12 cellular contexts compared by ENCODE assay signal in the genomic region with DNA sequence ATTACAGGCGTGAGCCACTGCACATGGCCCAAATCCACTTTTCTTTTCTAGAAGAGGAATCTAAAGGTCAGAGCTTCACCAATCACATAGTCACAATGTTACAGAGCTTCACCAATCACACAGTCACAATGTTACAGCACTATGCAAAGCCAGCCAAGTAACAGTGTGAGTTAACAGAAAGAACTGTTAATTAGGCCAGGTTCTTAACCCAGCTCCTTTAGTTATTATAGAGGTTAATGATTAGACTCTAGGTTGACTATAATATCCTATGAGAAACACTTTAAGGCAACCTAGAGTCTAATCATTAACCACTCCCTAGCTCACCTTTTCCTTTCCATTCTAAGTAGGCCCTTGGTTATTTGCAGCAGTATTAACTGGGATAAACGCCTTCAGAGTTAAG. TPM values are rescaled to one million over a fixed set of nuclear protein-coding genes. Genes with fewer than 3 reads are reported as not detected.
DNase-seq lines count a peak whose midpoint lies in the region; ATAC-seq and FAIRE-seq lines count a peak whose summit lies in the region.
"Had no signal": no experiment of that assay in that cellular context is flagged by ENCODE, and none has a peak within 500 bp of the region (broad histone marks: within the 10 kb centered on the region; RNA-seq: fewer than 3 reads in every experiment).

No MANE protein-coding gene starts in this region.

- peaks cover 22% of the 10 kb centered on the region for H3K4me1 ChIP-seq in GM23248 (ENCODE audit: insufficient read depth)

- H3F3A ChIP-seq in GM23248 (ENCODE audit: insufficient read depth), result peaks cover 18% of the 10 kb centered on the region

- no peak overlapping the region for H3K4me3 Mint-ChIP-seq in memory B cell
- no peak overlapping the region for H3K4me3 Mint-ChIP-seq in stimulated activated naive CD8-positive, alpha-beta T cell treated with anti-CD3 and anti-CD28 coated beads, Interleukin-15, amount 100 ng/mL, for 72 hours
- H3K4me3 Mint-ChIP-seq in activated CD4-positive, alpha-beta T cell treated with anti-CD3 and anti-CD28 coated beads, Interleukin-2, amount 10 ng/mL, durations not matched to agents 24 days and 14 days, result no peak overlapping the region

- DNase-seq in RCC 7860 (ENCODE audit: low spot score) (peak; percentile 41), memory B cell (ENCODE audit: low spot score in 2 of 2) (no peak), GM23248 (no peak), SKM-1 treated with dmso at 0.1 percent for 144 hours (lab: John Stamatoyannopoulos, UW; ENCODE audit: unreplicated experiment) (no peak)
- DNase-seq in stimulated activated naive CD8-positive, alpha-beta T cell treated with anti-CD3 and anti-CD28 coated beads, Interleukin-15, amount 100 ng/mL, for 72 hours, result no peak
- DNase-seq in activated CD4-positive, alpha-beta T cell treated with anti-CD3 and anti-CD28 coated beads, Interleukin-2, amount 10 ng/mL, durations not matched to agents 24 days and 14 days, result no peak
- DNase-seq: activated naive CD4-positive, alpha-beta T cell; C1 segment of cervical spinal cord; NCI-H187; occipital lobe had no signal

- H3K36me3 ChIP-seq in GM23248 (ENCODE audit: low read depth), result peaks cover 37% of the 10 kb centered on the region

- FAIRE-seq in RCC 7860 (lab: Jason Lieb, UNC), result peak; percentile 83

- 100% methylated on average over 2 of the region's 2 CpGs for WGBS in GM23248 (ENCODE audit: low coverage in 1 of 2, low lambda C conversion rate in 2 of 2, missing lambda C conversion rate in 2 of 2), 2 experiments

- no peaks in the 10 kb centered on the region for H3K9me2 ChIP-seq in GM23248 (ENCODE audit: insufficient read depth)

- no peak overlapping the region for H3K4me3 ChIP-seq in GM23248

- no peaks in the 10 kb centered on the region for H3K27me3 ChIP-seq in GM23248 (replicated peaks; ENCODE audit: insufficient read depth)

- H3K9ac ChIP-seq in GM23248, result no peak overlapping the region

- in situ Hi-C loops in GM23248 (cut with MboI), result no loop called here

- ATAC-seq in GM18498 (IDR thresholded peaks at IDR 0.05; ENCODE audit: unreplicated experiment) (peak; percentile 48), GM21515 (IDR thresholded peaks at IDR 0.05; ENCODE audit: unreplicated experiment) (peak; percentile 56), memory B cell (ENCODE audit: low read depth) (no peak)
- ATAC-seq in stimulated activated naive CD8-positive, alpha-beta T cell treated with anti-CD3 and anti-CD28 coated beads, Interleukin-15, amount 100 ng/mL, for 72 hours, result no peak

- no peaks in the 10 kb centered on the region for H3K9me3 ChIP-seq in GM23248 (ENCODE audit: low read depth)

- H3K36me3 Mint-ChIP-seq in memory B cell, result peaks cover 19% of the 10 kb centered on the region
- H3K36me3 Mint-ChIP-seq in activated CD4-positive, alpha-beta T cell treated with anti-CD3 and anti-CD28 coated beads, Interleukin-2, amount 10 ng/mL, durations not matched to agents 24 days and 14 days (ENCODE audit: low read depth), result peaks cover 50% of the 10 kb centered on the region

- H4K20me1 ChIP-seq in GM23248 (ENCODE audit: insufficient read depth), result no peaks in the 10 kb centered on the region

- H3K9me3 Mint-ChIP-seq in memory B cell, result no peaks in the 10 kb centered on the region
- no peaks in the 10 kb centered on the region for H3K9me3 Mint-ChIP-seq in stimulated activated naive CD8-positive, alpha-beta T cell treated with anti-CD3 and anti-CD28 coated beads, Interleukin-15, amount 100 ng/mL, for 72 hours
- H3K9me3 Mint-ChIP-seq in activated CD4-positive, alpha-beta T cell treated with anti-CD3 and anti-CD28 coated beads, Interleukin-2, amount 10 ng/mL, durations not matched to agents 24 days and 14 days, result no peaks in the 10 kb centered on the region

- intact Hi-C loops in activated CD4-positive, alpha-beta T cell treated with anti-CD3 and anti-CD28 coated beads, Interleukin-2, amount 10 ng/mL, durations not matched to agents 24 days and 14 days (cut with micrococcal nuclease), result no loop called here

- H3K4me1 Mint-ChIP-seq in memory B cell, result peaks cover 2% of the 10 kb centered on the region
- H3K4me1 Mint-ChIP-seq in stimulated activated naive CD8-positive, alpha-beta T cell treated with anti-CD3 and anti-CD28 coated beads, Interleukin-15, amount 100 ng/mL, for 72 hours, result peaks cover 5% of the 10 kb centered on the region
- H3K4me1 Mint-ChIP-seq in activated CD4-positive, alpha-beta T cell treated with anti-CD3 and anti-CD28 coated beads, Interleukin-2, amount 10 ng/mL, durations not matched to agents 24 days and 14 days, result peaks cover 4% of the 10 kb centered on the region

- H3K27me3 Mint-ChIP-seq in memory B cell, result no peaks in the 10 kb centered on the region
- no peaks in the 10 kb centered on the region for H3K27me3 Mint-ChIP-seq in stimulated activated naive CD8-positive, alpha-beta T cell treated with anti-CD3 and anti-CD28 coated beads, Interleukin-15, amount 100 ng/mL, for 72 hours
- H3K27me3 Mint-ChIP-seq in activated CD4-positive, alpha-beta T cell treated with anti-CD3 and anti-CD28 coated beads, Interleukin-2, amount 10 ng/mL, durations not matched to agents 24 days and 14 days, result no peaks in the 10 kb centered on the region

- H3K4me2 ChIP-seq in GM23248 (ENCODE audit: unreplicated experiment), result no peak overlapping the region

- H3K27ac Mint-ChIP-seq in memory B cell, result peak overlapping the region; percentile 38
- H3K27ac Mint-ChIP-seq in stimulated activated naive CD8-positive, alpha-beta T cell treated with anti-CD3 and anti-CD28 coated beads, Interleukin-15, amount 100 ng/mL, for 72 hours, result peak overlapping the region in 1 of 2 donors; percentile 40
- H3K27ac Mint-ChIP-seq in activated CD4-positive, alpha-beta T cell treated with anti-CD3 and anti-CD28 coated beads, Interleukin-2, amount 10 ng/mL, durations not matched to agents 24 days and 14 days, result no peak overlapping the region

- no peak overlapping the region for H2AFZ ChIP-seq in GM23248

- H3K79me2 ChIP-seq in GM23248 (ENCODE audit: insufficient read depth), result no peaks in the 10 kb centered on the region

- no peak overlapping the region for H3K27ac ChIP-seq in GM23248

RNA-seq across cellular contexts. Expression of a gene that starts 54.0 kb away (rescaled TPM):
- total RNA-seq in GM23248 (2014; rRNA removed; shearing (Covaris generic)), result 56.8 and 57.2 TPM in 2 replicates
- polyA plus RNA-seq in GM23248 (2016; fragmentation: Nextera tagmentation; extraction: Ambion mirVana), result 15.7 and 17.6 TPM in 2 replicates
- total RNA-seq in activated CD4-positive, alpha-beta T cell treated with anti-CD3 and anti-CD28 coated beads, Interleukin-2, amount 10 ng/mL, durations not matched to agents 24 days and 14 days, result 65.0 and 65.1 TPM in 2 replicates

Comparison
In these comparisons a context has a peak if more than half of its experiments do, and no peak if none do; other contexts are left out.
1. ATAC-seq: peak in GM18498 (single experiment) and GM21515 (single experiment); none in memory B cell (single experiment) and stimulated activated naive CD8-positive, alpha-beta T cell treated with anti-CD3 and anti-CD28 coated beads, Interleukin-15, amount 100 ng/mL, for 72 hours (single experiment).